ENCODE assay signal across 12 cellular contexts in the genomic region with DNA sequence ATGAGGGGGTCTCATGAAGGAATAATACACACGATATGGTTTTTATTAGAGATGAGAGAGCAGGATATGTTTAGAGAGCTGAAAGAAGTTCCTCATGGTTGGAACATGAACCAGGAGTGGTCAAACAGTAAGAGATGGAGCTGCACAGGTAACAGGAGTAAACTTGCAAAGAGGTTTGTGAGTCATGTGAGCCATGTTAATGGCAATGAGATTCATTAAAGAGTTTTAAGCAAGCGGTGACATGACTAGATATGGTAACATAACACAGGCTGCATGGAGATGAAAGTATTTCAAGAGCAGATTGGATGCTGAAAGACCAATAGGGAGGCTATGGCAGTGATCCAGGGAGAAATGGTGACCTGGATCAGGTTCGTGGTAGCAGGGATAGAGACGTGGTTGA.
"Had no signal": no experiment of that assay in that cellular context is flagged by ENCODE, and none has a peak within 500 bp of the region (broad histone marks: within the 10 kb centered on the region; RNA-seq: fewer than 3 reads in every experiment).

No MANE protein-coding gene starts in this region.

- H3K27me3 Mint-ChIP-seq: activated B cell treated with CpG ODN at 0.5 μM for 24 hours; activated CD4-positive, alpha-beta T cell treated with anti-CD3 and anti-CD28 coated beads, Interleukin-2, amount 10 ng/mL, durations not matched to agents 24 days and 14 days; stimulated activated naive CD8-positive, alpha-beta T cell treated with anti-CD3 and anti-CD28 coated beads, Interleukin-15, Interleukin-2, amounts not matched to agents 100 ng/mL and 50 ng/mL, for 24 hours had no signal

- H3K4me1 Mint-ChIP-seq: activated B cell treated with CpG ODN at 0.5 μM for 24 hours; activated CD4-positive, alpha-beta T cell treated with anti-CD3 and anti-CD28 coated beads, Interleukin-2, amount 10 ng/mL, durations not matched to agents 24 days and 14 days; activated naive CD4-positive, alpha-beta T cell treated with anti-CD3 and anti-CD28 coated beads, Interleukin-2, amount 10 ng/mL, durations not matched to agents 7 days and 5 days; neural crest cell had no signal

- H3K4me3 Mint-ChIP-seq: activated B cell treated with CpG ODN at 0.5 μM for 24 hours; activated CD4-positive, alpha-beta T cell treated with anti-CD3 and anti-CD28 coated beads, Interleukin-2, amount 10 ng/mL, durations not matched to agents 24 days and 14 days; activated naive CD4-positive, alpha-beta T cell treated with anti-CD3 and anti-CD28 coated beads, Interleukin-2, amount 10 ng/mL, durations not matched to agents 7 days and 5 days; neural crest cell; stimulated activated naive CD8-positive, alpha-beta T cell treated with anti-CD3 and anti-CD28 coated beads, Interleukin-15, Interleukin-2, amounts not matched to agents 100 ng/mL and 50 ng/mL, for 24 hours had no signal

- H3K9me3 Mint-ChIP-seq: activated B cell treated with CpG ODN at 0.5 μM for 24 hours; activated CD4-positive, alpha-beta T cell treated with anti-CD3 and anti-CD28 coated beads, Interleukin-2, amount 10 ng/mL, durations not matched to agents 24 days and 14 days; activated naive CD4-positive, alpha-beta T cell treated with anti-CD3 and anti-CD28 coated beads, Interleukin-2, amount 10 ng/mL, durations not matched to agents 7 days and 5 days; activated T-helper 2 cell treated with anti-CD3 and anti-CD28 coated beads, Interferon-gamma antibody, Interleukin-2, Interleukin-4, amounts not matched to agents 10 μg/mL and 5 μg/mL and 100 μg/mL, durations not matched to agents 14 hours and 24 hours and 36 hours; neural crest cell; stimulated activated naive CD8-positive, alpha-beta T cell treated with anti-CD3 and anti-CD28 coated beads, Interleukin-15, Interleukin-2, amounts not matched to agents 100 ng/mL and 50 ng/mL, for 24 hours had no signal

- DNase-seq: activated B cell treated with CpG ODN at 0.5 μM for 24 hours; activated CD4-positive, alpha-beta T cell treated with anti-CD3 and anti-CD28 coated beads, Interleukin-2, amount 10 ng/mL, durations not matched to agents 24 days and 14 days; activated naive CD4-positive, alpha-beta T cell treated with anti-CD3 and anti-CD28 coated beads, Interleukin-2, amount 10 ng/mL, durations not matched to agents 7 days and 5 days; islet precursor cell; ovary; right lobe of liver; trophoblast cell had no signal

- H3K36me3 Mint-ChIP-seq: activated naive CD4-positive, alpha-beta T cell treated with anti-CD3 and anti-CD28 coated beads, Interleukin-2, amount 10 ng/mL, durations not matched to agents 7 days and 5 days had no signal

- H3K27ac ChIP-seq: hepatocyte, ovary, right lobe of liver, suprapubic skin had no signal

- H3K27ac Mint-ChIP-seq: activated B cell treated with CpG ODN at 0.5 μM for 24 hours; activated CD4-positive, alpha-beta T cell treated with anti-CD3 and anti-CD28 coated beads, Interleukin-2, amount 10 ng/mL, durations not matched to agents 24 days and 14 days; activated naive CD4-positive, alpha-beta T cell treated with anti-CD3 and anti-CD28 coated beads, Interleukin-2, amount 10 ng/mL, durations not matched to agents 7 days and 5 days; activated T-helper 2 cell treated with anti-CD3 and anti-CD28 coated beads, Interferon-gamma antibody, Interleukin-2, Interleukin-4, amounts not matched to agents 10 μg/mL and 5 μg/mL and 100 μg/mL, durations not matched to agents 14 hours and 24 hours and 36 hours; stimulated activated naive CD8-positive, alpha-beta T cell treated with anti-CD3 and anti-CD28 coated beads, Interleukin-15, Interleukin-2, amounts not matched to agents 100 ng/mL and 50 ng/mL, for 24 hours had no signal
